In genomic region chr9:38233796-38234355, GRCh38 we compare ENCODE assay signal across 24 cellular contexts.
"Had no signal": no experiment of that assay in that cellular context is flagged by ENCODE, and none has a peak within 500 bp of the region (broad histone marks: within the 10 kb centered on the region; RNA-seq: fewer than 3 reads in every experiment).

No MANE protein-coding gene starts in this region.

- FAIRE-seq: kidney had no signal

- H3K4me3 Mint-ChIP-seq: immature natural killer cell; memory B cell; natural killer cell treated with Interleukin-12 subunit alpha and Interleukin-12 subunit beta and Interleukin-15 and Interleukin-18, amount 100 ng/mL, for 72 hours; stimulated activated effector memory CD8-positive, alpha-beta T cell treated with anti-CD3 and anti-CD28 coated beads, Interleukin-12 subunit alpha, Interleukin-12 subunit beta, amount 100 ng/mL, for 72 hours had no signal

- H3K27me3 Mint-ChIP-seq: natural killer cell treated with Interleukin-12 subunit alpha and Interleukin-12 subunit beta and Interleukin-15 and Interleukin-18, amount 100 ng/mL, for 72 hours had no signal

- H3K4me3 ChIP-seq: colonic mucosa, esophagus squamous epithelium, gastroesophageal sphincter, left ventricle myocardium inferior, lower lobe of right lung, psoas muscle, right lobe of liver, suprapubic skin, thyroid gland, upper lobe of left lung had no signal

- H3K9me3 Mint-ChIP-seq: immature natural killer cell; memory B cell; natural killer cell treated with Interleukin-12 subunit alpha and Interleukin-12 subunit beta and Interleukin-15 and Interleukin-18, amount 100 ng/mL, for 72 hours; stimulated activated effector memory CD8-positive, alpha-beta T cell treated with anti-CD3 and anti-CD28 coated beads, Interleukin-12 subunit alpha, Interleukin-12 subunit beta, amount 100 ng/mL, for 72 hours had no signal

- H3K4me1 Mint-ChIP-seq: memory B cell; stimulated activated effector memory CD8-positive, alpha-beta T cell treated with anti-CD3 and anti-CD28 coated beads, Interleukin-12 subunit alpha, Interleukin-12 subunit beta, amount 100 ng/mL, for 72 hours had no signal

- DNase-seq: colonic mucosa; dermis blood vessel endothelial cell; esophagus squamous epithelium; foreskin fibroblast; immature natural killer cell; kidney; left cardiac atrium; left ventricle myocardium inferior; lower lobe of right lung; midbrain; occipital lobe; psoas muscle; retina; right lobe of liver; stimulated activated CD4-positive, alpha-beta T cell treated with anti-CD3 and anti-CD28 coated beads, Interleukin-4, amount 100 ng/mL, for 1 hour; stimulated activated CD8-positive, alpha-beta memory T cell treated with anti-CD3 and anti-CD28 coated beads, Interleukin-4, amount 100 ng/mL, for 48 hours; stimulated activated naive CD8-positive, alpha-beta T cell treated with anti-CD3 and anti-CD28 coated beads, Interleukin-15, Interleukin-2, amounts not matched to agents 100 U/mL and 50 U/mL, for 24 hours; thyroid gland had no signal

- H3K36me3 ChIP-seq: colonic mucosa, esophagus squamous epithelium, gastroesophageal sphincter, left ventricle myocardium inferior, lower lobe of right lung, right lobe of liver, suprapubic skin, thyroid gland, upper lobe of left lung had no signal

- H3K27me3 ChIP-seq: colonic mucosa, right lobe of liver, suprapubic skin, thyroid gland, upper lobe of left lung had no signal

- H3K27ac Mint-ChIP-seq: memory B cell; natural killer cell treated with Interleukin-12 subunit alpha and Interleukin-12 subunit beta and Interleukin-15 and Interleukin-18, amount 100 ng/mL, for 72 hours; stimulated activated effector memory CD8-positive, alpha-beta T cell treated with anti-CD3 and anti-CD28 coated beads, Interleukin-12 subunit alpha, Interleukin-12 subunit beta, amount 100 ng/mL, for 72 hours had no signal

- ATAC-seq: gastroesophageal sphincter; left cardiac atrium; lower lobe of right lung; natural killer cell treated with Interleukin-12 subunit alpha and Interleukin-12 subunit beta and Interleukin-15 and Interleukin-18, amount 100 ng/mL, for 72 hours; psoas muscle; right lobe of liver; stimulated activated effector memory CD8-positive, alpha-beta T cell treated with anti-CD3 and anti-CD28 coated beads, Interleukin-12 subunit alpha, Interleukin-12 subunit beta, amount 100 ng/mL, for 72 hours; stimulated activated naive CD8-positive, alpha-beta T cell treated with anti-CD3 and anti-CD28 coated beads, Interleukin-15, Interleukin-2, amounts not matched to agents 100 U/mL and 50 U/mL, for 24 hours had no signal

- H3K36me3 Mint-ChIP-seq: immature natural killer cell; memory B cell; natural killer cell treated with Interleukin-12 subunit alpha and Interleukin-12 subunit beta and Interleukin-15 and Interleukin-18, amount 100 ng/mL, for 72 hours; stimulated activated effector memory CD8-positive, alpha-beta T cell treated with anti-CD3 and anti-CD28 coated beads, Interleukin-12 subunit alpha, Interleukin-12 subunit beta, amount 100 ng/mL, for 72 hours had no signal
